Comparison of ENCODE assay signal across 1 cellular context in the genomic region with DNA sequence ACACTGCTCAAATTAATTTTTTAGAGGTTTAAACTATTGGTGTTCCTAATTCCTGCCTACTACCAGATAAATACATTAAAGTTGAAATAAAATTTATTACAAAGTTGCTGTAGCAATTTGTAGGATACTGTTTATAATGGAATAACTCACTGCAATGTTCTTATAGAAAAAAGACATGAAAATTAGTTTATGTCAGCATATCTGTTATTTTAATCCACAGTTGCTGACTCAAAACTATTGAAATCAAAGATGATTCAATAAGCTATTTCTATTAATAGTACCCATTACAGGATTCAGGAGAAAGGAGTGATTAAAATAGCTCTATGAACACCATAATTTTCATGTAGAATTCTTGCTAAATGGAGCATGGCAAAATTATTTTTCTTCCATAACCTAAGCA.
TF ChIP-seq lines count a peak whose summit lies in the region.

No MANE protein-coding gene starts in this region.

TF ChIP-seq in SK-N-SH treated with all-trans-retinoic acid at 6 μM for 48 hours, 23 proteins besides CTCF, POLR2A, EP300 and RAD21 (continued from another document):
- TF ChIP-seq, protein P1, sequence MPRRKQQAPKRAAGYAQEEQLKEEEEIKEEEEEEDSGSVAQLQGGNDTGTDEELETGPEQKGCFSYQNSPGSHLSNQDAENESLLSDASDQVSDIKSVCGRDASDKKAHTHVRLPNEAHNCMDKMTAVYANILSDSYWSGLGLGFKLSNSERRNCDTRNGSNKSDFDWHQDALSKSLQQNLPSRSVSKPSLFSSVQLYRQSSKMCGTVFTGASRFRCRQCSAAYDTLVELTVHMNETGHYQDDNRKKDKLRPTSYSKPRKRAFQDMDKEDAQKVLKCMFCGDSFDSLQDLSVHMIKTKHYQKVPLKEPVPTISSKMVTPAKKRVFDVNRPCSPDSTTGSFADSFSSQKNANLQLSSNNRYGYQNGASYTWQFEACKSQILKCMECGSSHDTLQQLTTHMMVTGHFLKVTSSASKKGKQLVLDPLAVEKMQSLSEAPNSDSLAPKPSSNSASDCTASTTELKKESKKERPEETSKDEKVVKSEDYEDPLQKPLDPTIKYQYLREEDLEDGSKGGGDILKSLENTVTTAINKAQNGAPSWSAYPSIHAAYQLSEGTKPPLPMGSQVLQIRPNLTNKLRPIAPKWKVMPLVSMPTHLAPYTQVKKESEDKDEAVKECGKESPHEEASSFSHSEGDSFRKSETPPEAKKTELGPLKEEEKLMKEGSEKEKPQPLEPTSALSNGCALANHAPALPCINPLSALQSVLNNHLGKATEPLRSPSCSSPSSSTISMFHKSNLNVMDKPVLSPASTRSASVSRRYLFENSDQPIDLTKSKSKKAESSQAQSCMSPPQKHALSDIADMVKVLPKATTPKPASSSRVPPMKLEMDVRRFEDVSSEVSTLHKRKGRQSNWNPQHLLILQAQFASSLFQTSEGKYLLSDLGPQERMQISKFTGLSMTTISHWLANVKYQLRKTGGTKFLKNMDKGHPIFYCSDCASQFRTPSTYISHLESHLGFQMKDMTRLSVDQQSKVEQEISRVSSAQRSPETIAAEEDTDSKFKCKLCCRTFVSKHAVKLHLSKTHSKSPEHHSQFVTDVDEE (CRISPR knock-in tag; IDR thresholded peaks at IDR 0.05) = no peak
- TF ChIP-seq, protein P2, sequence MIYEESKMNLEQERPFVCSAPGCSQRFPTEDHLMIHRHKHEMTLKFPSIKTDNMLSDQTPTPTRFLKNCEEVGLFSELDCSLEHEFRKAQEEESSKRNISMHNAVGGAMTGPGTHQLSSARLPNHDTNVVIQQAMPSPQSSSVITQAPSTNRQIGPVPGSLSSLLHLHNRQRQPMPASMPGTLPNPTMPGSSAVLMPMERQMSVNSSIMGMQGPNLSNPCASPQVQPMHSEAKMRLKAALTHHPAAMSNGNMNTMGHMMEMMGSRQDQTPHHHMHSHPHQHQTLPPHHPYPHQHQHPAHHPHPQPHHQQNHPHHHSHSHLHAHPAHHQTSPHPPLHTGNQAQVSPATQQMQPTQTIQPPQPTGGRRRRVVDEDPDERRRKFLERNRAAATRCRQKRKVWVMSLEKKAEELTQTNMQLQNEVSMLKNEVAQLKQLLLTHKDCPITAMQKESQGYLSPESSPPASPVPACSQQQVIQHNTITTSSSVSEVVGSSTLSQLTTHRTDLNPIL (CRISPR knock-in tag; IDR thresholded peaks at IDR 0.05; ENCODE audit: low read depth) = 0 out of 2 replicates have a peak, but pooled peaks have one; percentile 22
- TF ChIP-seq, protein P3, sequence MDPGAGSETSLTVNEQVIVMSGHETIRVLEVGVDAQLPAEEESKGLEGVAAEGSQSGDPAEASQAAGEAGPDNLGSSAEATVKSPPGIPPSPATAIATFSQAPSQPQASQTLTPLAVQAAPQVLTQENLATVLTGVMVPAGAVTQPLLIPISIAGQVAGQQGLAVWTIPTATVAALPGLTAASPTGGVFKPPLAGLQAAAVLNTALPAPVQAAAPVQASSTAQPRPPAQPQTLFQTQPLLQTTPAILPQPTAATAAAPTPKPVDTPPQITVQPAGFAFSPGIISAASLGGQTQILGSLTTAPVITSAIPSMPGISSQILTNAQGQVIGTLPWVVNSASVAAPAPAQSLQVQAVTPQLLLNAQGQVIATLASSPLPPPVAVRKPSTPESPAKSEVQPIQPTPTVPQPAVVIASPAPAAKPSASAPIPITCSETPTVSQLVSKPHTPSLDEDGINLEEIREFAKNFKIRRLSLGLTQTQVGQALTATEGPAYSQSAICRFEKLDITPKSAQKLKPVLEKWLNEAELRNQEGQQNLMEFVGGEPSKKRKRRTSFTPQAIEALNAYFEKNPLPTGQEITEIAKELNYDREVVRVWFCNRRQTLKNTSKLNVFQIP (CRISPR knock-in tag; IDR thresholded peaks at IDR 0.05; ENCODE audit: borderline replicate concordance, low read depth) = no peak
- peak; percentile 20; the same call in 1 of the 2 replicates for TF ChIP-seq SNAI2 (CRISPR knock-in tag; IDR thresholded peaks at IDR 0.05)
- TF ChIP-seq, protein P4, sequence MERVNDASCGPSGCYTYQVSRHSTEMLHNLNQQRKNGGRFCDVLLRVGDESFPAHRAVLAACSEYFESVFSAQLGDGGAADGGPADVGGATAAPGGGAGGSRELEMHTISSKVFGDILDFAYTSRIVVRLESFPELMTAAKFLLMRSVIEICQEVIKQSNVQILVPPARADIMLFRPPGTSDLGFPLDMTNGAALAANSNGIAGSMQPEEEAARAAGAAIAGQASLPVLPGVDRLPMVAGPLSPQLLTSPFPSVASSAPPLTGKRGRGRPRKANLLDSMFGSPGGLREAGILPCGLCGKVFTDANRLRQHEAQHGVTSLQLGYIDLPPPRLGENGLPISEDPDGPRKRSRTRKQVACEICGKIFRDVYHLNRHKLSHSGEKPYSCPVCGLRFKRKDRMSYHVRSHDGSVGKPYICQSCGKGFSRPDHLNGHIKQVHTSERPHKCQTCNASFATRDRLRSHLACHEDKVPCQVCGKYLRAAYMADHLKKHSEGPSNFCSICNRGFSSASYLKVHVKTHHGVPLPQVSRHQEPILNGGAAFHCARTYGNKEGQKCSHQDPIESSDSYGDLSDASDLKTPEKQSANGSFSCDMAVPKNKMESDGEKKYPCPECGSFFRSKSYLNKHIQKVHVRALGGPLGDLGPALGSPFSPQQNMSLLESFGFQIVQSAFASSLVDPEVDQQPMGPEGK (CRISPR knock-in tag; IDR thresholded peaks at IDR 0.05; ENCODE audit: borderline replicate concordance) = no peak
- no peak for TF ChIP-seq OSR1 (CRISPR knock-in tag; IDR thresholded peaks at IDR 0.05)
- no peak for TF ChIP-seq ZC3H10 (CRISPR knock-in tag; IDR thresholded peaks at IDR 0.05)
- peak; percentile 87 for TF ChIP-seq ISL1 (CRISPR knock-in tag; IDR thresholded peaks at IDR 0.05)
- TF ChIP-seq ZNF8 (CRISPR knock-in tag; IDR thresholded peaks at IDR 0.05) = no peak
- TF ChIP-seq PPARA (CRISPR knock-in tag; IDR thresholded peaks at IDR 0.05; ENCODE audit: borderline replicate concordance) = no peak
- TF ChIP-seq ZFP3 (CRISPR knock-in tag; IDR thresholded peaks at IDR 0.05) = no peak
TF ChIP-seq in SK-N-SH treated with all-trans-retinoic acid at 6 μM for 48 hours: peak in this region for 3.
